18 cellular contexts compared by ENCODE assay signal in the genomic region with DNA sequence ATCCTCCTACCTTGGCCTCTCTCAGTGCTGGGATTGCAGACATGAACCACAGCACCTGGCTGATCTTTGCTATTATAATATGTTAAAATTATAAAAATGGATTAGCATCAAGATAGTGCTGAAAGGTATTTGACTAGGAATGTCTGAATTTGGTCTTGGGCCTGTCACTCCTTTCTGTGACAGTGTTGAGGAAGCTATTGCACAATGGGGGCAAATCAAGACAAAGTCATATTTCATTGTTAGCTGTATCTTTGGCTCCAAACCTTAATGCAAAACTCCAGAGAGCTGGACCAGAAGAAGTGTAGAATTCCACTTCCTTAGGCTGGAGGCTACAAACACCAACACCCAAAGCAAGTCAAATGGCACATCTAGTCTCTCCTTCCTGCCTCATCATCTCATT.
"Had no signal": no experiment of that assay in that cellular context is flagged by ENCODE, and none has a peak within 500 bp of the region (broad histone marks: within the 10 kb centered on the region; RNA-seq: fewer than 3 reads in every experiment).

No MANE protein-coding gene starts in this region.

- H3K4me3 ChIP-seq: skin epidermis, stomach had no signal

- DNase-seq: activated CD4-positive, alpha-beta T cell treated with anti-CD3 and anti-CD28 coated beads, Interleukin-2, amount 50 U/mL, for 48 hours; activated gamma-delta T cell; activated naive CD8-positive, alpha-beta T cell treated with anti-CD3 and anti-CD28 coated beads for 36 hours; activated T-cell treated with anti-CD3 and anti-CD28 coated beads, Interleukin-2, amount 50 U/mL, for 48 hours; brain microvascular endothelial cell; cerebellar nuclear complex; dermis blood vessel endothelial cell; endodermal cell; erythroblast; hippocampal formation; kidney glomerular epithelial cell; mesendoderm; retina; stomach had no signal

- H3K9me3 Mint-ChIP-seq: activated naive CD8-positive, alpha-beta T cell treated with anti-CD3 and anti-CD28 coated beads for 36 hours; endodermal cell; neural crest cell had no signal

- H3K27me3 Mint-ChIP-seq: activated naive CD8-positive, alpha-beta T cell treated with anti-CD3 and anti-CD28 coated beads for 36 hours had no signal

- H3K27ac ChIP-seq: brain microvascular endothelial cell, parathyroid adenoma, skin epidermis, stomach had no signal

- H3K36me3 ChIP-seq: brain microvascular endothelial cell, stomach had no signal

- H3K27ac Mint-ChIP-seq: activated naive CD8-positive, alpha-beta T cell treated with anti-CD3 and anti-CD28 coated beads for 36 hours; endodermal cell had no signal

- ATAC-seq: activated CD4-positive, CD25-positive, alpha-beta regulatory T cell treated with anti-CD3 and anti-CD28 coated beads, Interleukin-2, amount 50 U/mL, for 24 hours had no signal

- H3K9me3 ChIP-seq: stomach had no signal

- H3K79me2 ChIP-seq: parathyroid adenoma had no signal

- H3K4me3 Mint-ChIP-seq: activated naive CD8-positive, alpha-beta T cell treated with anti-CD3 and anti-CD28 coated beads for 36 hours; endodermal cell; neural crest cell had no signal

- H3K9ac ChIP-seq: parathyroid adenoma had no signal

- H2AFZ ChIP-seq: parathyroid adenoma had no signal

- H3K27me3 ChIP-seq: brain microvascular endothelial cell, stomach had no signal

- H3K4me1 ChIP-seq: parathyroid adenoma had no signal
